In genomic region chr4:73721419-73721818, GRCh38 we compare ENCODE assay signal across 15 cellular contexts. TPM values are rescaled to one million over a fixed set of nuclear protein-coding genes. Genes with fewer than 3 reads are reported as not detected.
DNase-seq lines count a peak whose midpoint lies in the region; ATAC-seq and TF ChIP-seq lines count a peak whose summit lies in the region.
"Had no signal": no experiment of that assay in that cellular context is flagged by ENCODE, and none has a peak within 500 bp of the region (broad histone marks: within the 10 kb centered on the region; RNA-seq: fewer than 3 reads in every experiment).

No MANE protein-coding gene starts in this region.

- no peak overlapping the region for H3K14ac ChIP-seq in IMR-90 (replicated peaks; ENCODE audit: low read depth, low read length)

- H3K4me1 ChIP-seq in IMR-90 (ENCODE audit: control insufficient read depth, insufficient read depth, low read length), result peaks cover 3% of the 10 kb centered on the region
- H3K4me1 ChIP-seq in adipocyte (ENCODE audit: control insufficient read depth, insufficient read depth, low read length), result peaks cover 44% of the 10 kb centered on the region
- no peaks in the 10 kb centered on the region for H3K4me1 ChIP-seq in Peyer's patch
- H3K4me1 ChIP-seq: BLaER1 had no signal

- H3K9me3 ChIP-seq in IMR-90 (ENCODE audit: control insufficient read depth, insufficient read depth, low read length) (no peaks in the 10 kb centered on the region), adipocyte (ENCODE audit: control insufficient read depth, low read length) (no peaks in the 10 kb centered on the region), Peyer's patch (no peaks in the 10 kb centered on the region)
- H3K9me3 ChIP-seq: BLaER1 had no signal

- H2BK20ac ChIP-seq in IMR-90 (ENCODE audit: low read depth, low read length), result no peak overlapping the region

- no peak overlapping the region for H2AK5ac ChIP-seq in IMR-90 (ENCODE audit: low read depth, low read length)

- DNase-seq in AG04449 (ENCODE audit: low read depth, low spot score) (peak; percentile 50), IMR-90 (peak; percentile 77), adipocyte (ENCODE audit: low read depth) (peak; percentile 87), foreskin fibroblast (peak; percentile 79 to 90), dermis blood vessel endothelial cell (no peak), Peyer's patch (no peak)
- DNase-seq in activated CD4-positive, CD25-positive, alpha-beta regulatory T cell treated with anti-CD3 and anti-CD28 coated beads, Interleukin-2, amount 50 U/mL, for 72 hours, result no peak
- DNase-seq in stimulated activated CD4-positive, alpha-beta T cell treated with anti-CD3 and anti-CD28 coated beads, Interleukin-4, amount 100 ng/mL, for 1 hour, result no peak
- DNase-seq: activated CD8-positive, alpha-beta memory T cell treated with anti-CD3 and anti-CD28 coated beads, Interleukin-2, amount 50 U/mL, for 4 hours; effector memory CD8-positive, alpha-beta T cell; KG1; posterior cingulate gyrus; stimulated activated naive CD4-positive, alpha-beta T cell had no signal

- H3K36me3 ChIP-seq in IMR-90 (ENCODE audit: control insufficient read depth, insufficient read depth, low read length), result no peaks in the 10 kb centered on the region
- H3K36me3 ChIP-seq in adipocyte (ENCODE audit: control insufficient read depth, insufficient read depth, low read length, severe bottlenecking), result no peaks in the 10 kb centered on the region
- no peaks in the 10 kb centered on the region for H3K36me3 ChIP-seq in Peyer's patch
- H3K36me3 ChIP-seq: BLaER1 had no signal

- peaks cover 3% of the 10 kb centered on the region; the same call in 1 of the 2 replicates for H3K9me1 ChIP-seq in IMR-90 (ENCODE audit: insufficient read depth, low read length)

- H4K20me1 ChIP-seq in IMR-90 (ENCODE audit: insufficient read depth, low read length), result no peaks in the 10 kb centered on the region
- H4K20me1 ChIP-seq: BLaER1 had no signal

- TF ChIP-seq CTCF in AG04449 (IDR thresholded peaks at IDR 0.05; ENCODE audit: insufficient read depth, low read length, missing control alignments) (no peak), IMR-90 (conservative IDR thresholded peaks at IDR 0.05; ENCODE audit: low read depth, low read length) (no peak), foreskin fibroblast (IDR thresholded peaks at IDR 0.05; ENCODE audit: low read depth, low read length) (no peak), Peyer's patch (IDR thresholded peaks at IDR 0.05) (no peak)

- no peaks in the 10 kb centered on the region for H3K27me3 ChIP-seq in IMR-90 (ENCODE audit: control insufficient read depth, insufficient read depth, low read length)
- no peaks in the 10 kb centered on the region for H3K27me3 ChIP-seq in adipocyte (replicated peaks; ENCODE audit: control insufficient read depth, insufficient read depth, low read length)
- H3K27me3 ChIP-seq in Peyer's patch, result no peaks in the 10 kb centered on the region
- H3K27me3 ChIP-seq: BLaER1 had no signal

- no peak for TF ChIP-seq RAD21 in IMR-90 (IDR thresholded peaks at IDR 0.05; ENCODE audit: low read length)

- H3K27ac ChIP-seq in IMR-90 (ENCODE audit: insufficient read depth, low read length) (no peak overlapping the region), Peyer's patch (no peak overlapping the region)
- H3K27ac ChIP-seq: BLaER1 had no signal

- H2BK15ac ChIP-seq in IMR-90 (ENCODE audit: low read depth, low read length), result 0 out of 3 replicates have a peak overlapping the region, but pooled peaks have one; percentile 9

- H3K9ac ChIP-seq in IMR-90 (ENCODE audit: low read depth, low read length), result no peak overlapping the region
- H3K9ac ChIP-seq in adipocyte (ENCODE audit: low read length), result peak overlapping the region; percentile 37
- H3K9ac ChIP-seq: BLaER1 had no signal

- no peak for TF ChIP-seq POLR2A in IMR-90 (IDR thresholded peaks at IDR 0.05; ENCODE audit: low read depth, low read length)
- no peak for TF ChIP-seq POLR2A in Peyer's patch (IDR thresholded peaks at IDR 0.05)

- H2AK9ac ChIP-seq in IMR-90 (replicated peaks; ENCODE audit: low read depth, low read length, poor library complexity), result no peak overlapping the region

- in situ Hi-C loops in IMR-90 (cut with MboI; ENCODE audit: low sequenced_read_pairs), result loop anchor here (10.0 to 25.0 kb wide), 2 partner anchors 383 to 916 kb away; no protein-coding TSS in a partner anchor

- H3K23ac ChIP-seq in IMR-90 (ENCODE audit: low read depth, low read length), result no peak overlapping the region

- no peak overlapping the region for H2AFZ ChIP-seq in IMR-90 (replicated peaks; ENCODE audit: low read length, poor library complexity)

- no peak; the same call in 1 of the 2 replicates for ATAC-seq in IMR-90 (ENCODE audit: low read depth)
- ATAC-seq: effector memory CD8-positive, alpha-beta T cell; WTC11 had no signal

- H2BK120ac ChIP-seq in IMR-90 (ENCODE audit: low read depth, low read length), result peak overlapping the region; percentile 44; the same call in 1 of the 2 replicates

- H4K5ac ChIP-seq in IMR-90 (ENCODE audit: low read depth, low read length), result no peak overlapping the region

- H2BK5ac ChIP-seq in IMR-90 (ENCODE audit: low read depth, low read length, poor library complexity, severe bottlenecking), result no peak overlapping the region

- CTCF ChIA-PET in AG04449 (lab: Yijun Ruan, JAX) (interaction anchor here (0.8 to 3.7 kb wide), 5 partner anchors 9 to 27 kb away, joined by 3 to 30 read pairs (median 3); no protein-coding TSS in a partner anchor), IMR-90 (lab: Yijun Ruan, JAX) (interaction anchor here (0.7 kb wide), 1 partner anchor 17 kb away, joined by 3 read pairs; no protein-coding TSS in a partner anchor)

- H3K4me3 ChIP-seq in AG04449 (ENCODE audit: low read depth, low read length) (no peak overlapping the region), IMR-90 (ENCODE audit: insufficient read depth, low read depth, low read length) (no peak overlapping the region), adipocyte (ENCODE audit: low read length) (no peak overlapping the region), foreskin fibroblast (ENCODE audit: low read depth in 1 of 2, low read length in 2 of 2) (no peak overlapping the region), Peyer's patch (no peak overlapping the region)
- H3K4me3 ChIP-seq: BLaER1 had no signal

- H3K4ac ChIP-seq in IMR-90 (ENCODE audit: low read depth, low read length), result no peak overlapping the region

- POLR2A ChIA-PET in AG04449 (lab: Yijun Ruan, JAX), result interaction anchor here (0.9 to 1.0 kb wide), 2 partner anchors 9 to 17 kb away, joined by 3 to 5 read pairs; no protein-coding TSS in a partner anchor
- POLR2A ChIA-PET in IMR-90 (lab: Charles Lee; ENCODE audit: unreplicated experiment), result no interaction called here

- dilution Hi-C loops in IMR-90 (cut with HindIII; ENCODE audit: low sequenced_read_pairs, unreplicated experiment), result no loop called here

- no peak overlapping the region for H3K18ac ChIP-seq in IMR-90 (ENCODE audit: low read depth, low read length)

- intact Hi-C loops in IMR-90 (cut with micrococcal nuclease), result loop anchor here (10.0 kb wide), 1 partner anchor 147 kb away; no protein-coding TSS in a partner anchor

- no peak overlapping the region for H4K8ac ChIP-seq in IMR-90 (ENCODE audit: low read depth in 2 of 2, low read length in 2 of 2)

- no peak overlapping the region for H3K56ac ChIP-seq in IMR-90 (ENCODE audit: extremely low read depth, insufficient read depth, low read length)

- no CpG with 5 or more reads among the region's 1 CpG for WGBS in IMR-90 (ENCODE audit: extremely low coverage in 2 of 2, insufficient read length in 1 of 2), 2 experiments

- no TSS peak for BruUV-seq in IMR-90 (replicated peaks; lab: Mats Ljungman, UMichigan)

- H3K4me2 ChIP-seq in IMR-90 (ENCODE audit: low read depth, low read length), result no peak overlapping the region
- H3K4me2 ChIP-seq: BLaER1 had no signal

- H3K79me1 ChIP-seq in IMR-90 (ENCODE audit: low read depth in 1 of 2, low read length in 2 of 2), result no peaks in the 10 kb centered on the region

- H4K91ac ChIP-seq in IMR-90 (ENCODE audit: insufficient read depth, low read depth, low read length), result no peak overlapping the region

TF ChIP-seq in IMR-90, 13 proteins besides CTCF, POLR2A, EP300 and RAD21:
- no peak for TF ChIP-seq MAFK (IDR thresholded peaks at IDR 0.05; ENCODE audit: low read depth, low read length)
- TF ChIP-seq CEBPB (IDR thresholded peaks at IDR 0.05; ENCODE audit: low read depth, low read length), result peak; percentile 98
- no peak for TF ChIP-seq FOS (IDR thresholded peaks at IDR 0.05; ENCODE audit: low read depth, low read length)
- no peak for TF ChIP-seq CHD1 (IDR thresholded peaks at IDR 0.05; ENCODE audit: low read depth, low read length)

RNA-seq across cellular contexts. Expression of gene CXCL8, which starts 18.9 kb away (rescaled TPM):
- 2.7 and 3.3 TPM in 2 replicates for total RNA-seq in IMR-90 (2012; rRNA removed)
- 2.2 and 3.0 TPM in 2 replicates for polyA plus RNA-seq in IMR-90 (2012; rRNA removed)
- 0.67 and 2.0 TPM in 2 replicates for polyA plus RNA-seq in IMR-90 (2012; cell fraction: cytosol; rRNA removed)
- polyA plus RNA-seq in IMR-90 (2012; cell fraction: nucleus; rRNA removed; ENCODE audit: low replicate concordance), result 0.67 and 14.4 TPM in 2 replicates
- total RNA-seq in dermis blood vessel endothelial cell, result 21.0 and 47.1 TPM in 2 replicates
- 10 to 100 TPM in 1 of 4 donors, not detected in 3; 25.6 TPM for total RNA-seq in Peyer's patch
- total RNA-seq: WTC11 had no signal

Comparison
In these comparisons a context has a peak if more than half of its experiments do, and no peak if none do; other contexts are left out.
1. DNase-seq: peak in AG04449 (single experiment), IMR-90 (single experiment), adipocyte (single experiment) and foreskin fibroblast (2 of 2); none in activated CD4-positive, CD25-positive, alpha-beta regulatory T cell treated with anti-CD3 and anti-CD28 coated beads, Interleukin-2, amount 50 U/mL, for 72 hours (single experiment), dermis blood vessel endothelial cell (single experiment), stimulated activated CD4-positive, alpha-beta T cell treated with anti-CD3 and anti-CD28 coated beads, Interleukin-4, amount 100 ng/mL, for 1 hour (single experiment) and Peyer's patch (0 of 3).